In the genomic region with DNA sequence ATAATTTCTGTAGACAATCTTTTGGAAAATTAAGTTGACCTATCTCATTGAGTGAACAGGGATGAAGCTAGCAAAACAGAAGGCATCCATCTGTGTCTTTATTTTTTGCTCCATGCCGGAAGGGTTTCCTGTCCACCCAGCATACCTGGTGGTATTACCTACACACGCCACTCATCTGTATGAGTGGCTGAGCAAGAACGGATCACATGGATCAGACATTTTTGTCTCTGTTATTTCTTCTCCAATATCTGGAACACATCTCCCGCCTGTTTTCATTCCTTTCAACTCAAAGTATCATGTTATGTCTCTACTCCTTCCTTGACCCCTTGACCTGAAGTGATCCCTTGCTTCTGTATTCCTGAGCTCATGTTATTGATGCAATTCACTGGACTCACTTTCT, we compare ENCODE assay signal across 8 cellular contexts.
"Had no signal": no experiment of that assay in that cellular context is flagged by ENCODE, and none has a peak within 500 bp of the region (broad histone marks: within the 10 kb centered on the region; RNA-seq: fewer than 3 reads in every experiment).

No MANE protein-coding gene starts in this region.

- H3K4me3 ChIP-seq: GM12878 had no signal

- ATAC-seq: GM12878 had no signal

- FAIRE-seq: G401.6, GM12878, GM12891, GM12892, GM18507, GM19239 had no signal

- DNase-seq: GDM1, GF-D8 had no signal
